Comparison of ENCODE assay signal across 1 cellular context in the genomic region with DNA sequence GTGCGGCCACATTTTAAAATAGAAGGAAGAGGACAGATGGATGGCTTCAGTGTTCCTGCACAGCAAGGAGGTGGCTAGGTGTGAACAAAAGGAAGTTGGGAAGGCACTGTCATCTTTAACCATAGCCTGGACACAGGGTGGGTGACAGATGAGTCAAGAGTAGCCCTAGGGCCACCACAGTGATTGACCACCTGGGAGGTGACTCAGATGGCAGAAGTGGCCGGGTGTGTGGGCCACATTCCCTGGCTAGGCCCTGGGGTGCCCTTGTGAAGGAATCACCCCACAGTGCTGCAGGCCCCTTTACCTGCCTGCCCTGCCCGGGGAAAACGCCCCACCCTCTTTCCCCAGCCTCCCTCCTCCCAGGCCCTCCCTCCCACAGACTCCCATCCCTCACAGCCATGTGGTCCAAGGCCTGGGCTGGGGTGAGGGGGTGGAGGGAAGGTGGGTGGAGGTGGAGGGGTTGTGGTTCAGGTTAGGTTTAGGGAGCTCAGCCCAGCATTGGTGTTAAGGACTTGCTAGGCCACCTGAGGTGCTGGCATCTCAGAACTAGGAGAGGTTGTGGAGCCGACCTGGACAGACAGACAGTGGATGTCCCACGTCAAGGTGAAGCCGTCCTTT.
TF ChIP-seq lines count a peak whose summit lies in the region.

No MANE protein-coding gene starts in this region.

TF ChIP-seq in HCT116, 20 proteins besides CTCF, POLR2A, EP300 and RAD21 (continued from another document):
- TF ChIP-seq, protein P1, sequence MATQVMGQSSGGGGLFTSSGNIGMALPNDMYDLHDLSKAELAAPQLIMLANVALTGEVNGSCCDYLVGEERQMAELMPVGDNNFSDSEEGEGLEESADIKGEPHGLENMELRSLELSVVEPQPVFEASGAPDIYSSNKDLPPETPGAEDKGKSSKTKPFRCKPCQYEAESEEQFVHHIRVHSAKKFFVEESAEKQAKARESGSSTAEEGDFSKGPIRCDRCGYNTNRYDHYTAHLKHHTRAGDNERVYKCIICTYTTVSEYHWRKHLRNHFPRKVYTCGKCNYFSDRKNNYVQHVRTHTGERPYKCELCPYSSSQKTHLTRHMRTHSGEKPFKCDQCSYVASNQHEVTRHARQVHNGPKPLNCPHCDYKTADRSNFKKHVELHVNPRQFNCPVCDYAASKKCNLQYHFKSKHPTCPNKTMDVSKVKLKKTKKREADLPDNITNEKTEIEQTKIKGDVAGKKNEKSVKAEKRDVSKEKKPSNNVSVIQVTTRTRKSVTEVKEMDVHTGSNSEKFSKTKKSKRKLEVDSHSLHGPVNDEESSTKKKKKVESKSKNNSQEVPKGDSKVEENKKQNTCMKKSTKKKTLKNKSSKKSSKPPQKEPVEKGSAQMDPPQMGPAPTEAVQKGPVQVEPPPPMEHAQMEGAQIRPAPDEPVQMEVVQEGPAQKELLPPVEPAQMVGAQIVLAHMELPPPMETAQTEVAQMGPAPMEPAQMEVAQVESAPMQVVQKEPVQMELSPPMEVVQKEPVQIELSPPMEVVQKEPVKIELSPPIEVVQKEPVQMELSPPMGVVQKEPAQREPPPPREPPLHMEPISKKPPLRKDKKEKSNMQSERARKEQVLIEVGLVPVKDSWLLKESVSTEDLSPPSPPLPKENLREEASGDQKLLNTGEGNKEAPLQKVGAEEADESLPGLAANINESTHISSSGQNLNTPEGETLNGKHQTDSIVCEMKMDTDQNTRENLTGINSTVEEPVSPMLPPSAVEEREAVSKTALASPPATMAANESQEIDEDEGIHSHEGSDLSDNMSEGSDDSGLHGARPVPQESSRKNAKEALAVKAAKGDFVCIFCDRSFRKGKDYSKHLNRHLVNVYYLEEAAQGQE (IDR thresholded peaks at IDR 0.05; ENCODE audit: low read depth) = no peak
